Comparison of ENCODE assay signal across 23 cellular contexts in genomic region chrY:15397556-15398280, GRCh38.
DNase-seq lines count a peak whose midpoint lies in the region; ATAC-seq, FAIRE-seq and TF ChIP-seq lines count a peak whose summit lies in the region.
"Had no signal": no experiment of that assay in that cellular context is flagged by ENCODE, and none has a peak within 500 bp of the region (broad histone marks: within the 10 kb centered on the region; RNA-seq: fewer than 3 reads in every experiment).

No MANE protein-coding gene starts in this region.

- no peak for TF ChIP-seq CTCF in bronchial epithelial cell (IDR thresholded peaks at IDR 0.05; ENCODE audit: insufficient read depth, low read length, severe bottlenecking)
- no peak for TF ChIP-seq CTCF in foreskin fibroblast (IDR thresholded peaks at IDR 0.05; ENCODE audit: low read depth, low read length)

- H3K4me3 ChIP-seq in bronchial epithelial cell (ENCODE audit: low read depth, low read length) (no peak overlapping the region), iPS DF 6.9 (ENCODE audit: low read length) (no peak overlapping the region), foreskin fibroblast (ENCODE audit: low read depth in 1 of 2, low read length in 2 of 2) (no peak overlapping the region)
- H3K4me3 ChIP-seq: HAP-1, K562, SJCRH30 had no signal

- DNase-seq in A172 (ENCODE audit: low spot score) (peak; percentile 30), HS-27A (ENCODE audit: low read depth) (peak; percentile 60), bronchial epithelial cell (ENCODE audit: low read depth) (peak; percentile 43), iPS DF 6.9 (ENCODE audit: low read depth, low spot score) (peak; percentile 25), foreskin fibroblast (no peak)
- DNase-seq: GDM1; MM.1S; NCI-H1092 treated with DMSO at 0.1 percent for 48 hours; NCI-H1436 treated with DMSO at 0.1 percent for 48 hours; NCI-H2029 treated with DMSO at 0.1 percent for 48 hours; NCI-H345; NCI-H524; NCI-H774; NK-92 treated with Interleukin-12 subunit alpha and Interleukin-12 subunit beta, amount 100 ng/mL, for 24 hours; SJCRH30; T-cell had no signal

- no CpG with 5 or more reads among the region's 1 CpG for WGBS in iPS DF 6.9 (ENCODE audit: insufficient coverage, insufficient read length)

- no peak for FAIRE-seq in bronchial epithelial cell (lab: Jason Lieb, UNC)
- FAIRE-seq: K562 had no signal

- H3K27ac ChIP-seq in iPS DF 6.9 (ENCODE audit: low read length): no peak overlapping the region
- H3K27ac ChIP-seq: 22Rv1, SJCRH30 had no signal

- ATAC-seq in HG03039 (IDR thresholded peaks at IDR 0.05; ENCODE audit: unreplicated experiment) (no peak), HG02642 (IDR thresholded peaks at IDR 0.05; ENCODE audit: poor library complexity, unreplicated experiment) (no peak), HG03196 (IDR thresholded peaks at IDR 0.05; ENCODE audit: unreplicated experiment) (no peak)
- ATAC-seq: K562, Panc1, T-cell had no signal

- H3K36me3 ChIP-seq in bronchial epithelial cell (ENCODE audit: control insufficient read depth, insufficient read depth, low read length) (no peaks in the 10 kb centered on the region), iPS DF 6.9 (ENCODE audit: control insufficient read depth, insufficient read depth, low read length) (no peaks in the 10 kb centered on the region)
- H3K36me3 ChIP-seq: HAP-1, SJCRH30 had no signal

- no peaks in the 10 kb centered on the region; the same call in 1 of the 2 replicates for H3K4me1 ChIP-seq in iPS DF 6.9 (ENCODE audit: control insufficient read depth, insufficient read depth, low read length)
- H3K4me1 ChIP-seq: HAP-1, SJCRH30 had no signal

- no peaks in the 10 kb centered on the region for H3K27me3 ChIP-seq in bronchial epithelial cell (ENCODE audit: control insufficient read depth, insufficient read depth, low read length)
- H3K27me3 ChIP-seq in iPS DF 6.9 (ENCODE audit: control insufficient read depth, insufficient read depth, low read length): no peaks in the 10 kb centered on the region
- H3K27me3 ChIP-seq: SJCRH30 had no signal

- no peaks in the 10 kb centered on the region for H3K9me3 ChIP-seq in iPS DF 6.9 (ENCODE audit: control insufficient read depth, insufficient read depth, low read length)
- H3K9me3 ChIP-seq: HAP-1, SJCRH30 had no signal

Comparison
In these comparisons a context has a peak if more than half of its experiments do, and no peak if none do; other contexts are left out.
1. DNase-seq: peak in A172 (single experiment), HS-27A (single experiment), bronchial epithelial cell (single experiment) and iPS DF 6.9 (single experiment); none in foreskin fibroblast (0 of 2).